ENCODE assay signal across 11 cellular contexts in genomic region chr7:46544396-46545008, GRCh38.
DNase-seq lines count a peak whose midpoint lies in the region; ATAC-seq and TF ChIP-seq lines count a peak whose summit lies in the region.
"Had no signal": no experiment of that assay in that cellular context is flagged by ENCODE, and none has a peak within 500 bp of the region (broad histone marks: within the 10 kb centered on the region; RNA-seq: fewer than 3 reads in every experiment).

No MANE protein-coding gene starts in this region.

- H3K56ac ChIP-seq in mesendoderm (ENCODE audit: low read length) (no peak overlapping the region), H9 (ENCODE audit: insufficient read length, low read depth, low read length) (no peak overlapping the region)

- ATAC-seq in sciatic nerve = no peak
- ATAC-seq: natural killer cell; stimulated activated naive CD8-positive, alpha-beta T cell treated with anti-CD3 and anti-CD28 coated beads, Interleukin-15, amount 100 ng/mL, for 72 hours had no signal

- H4K5ac ChIP-seq in mesendoderm (ENCODE audit: low read length) (no peak overlapping the region), H9 (ENCODE audit: insufficient read length, low read depth, low read length) (no peak overlapping the region)

- H3K27me3 ChIP-seq in BJ (ENCODE audit: control insufficient read depth, insufficient read depth, low read length) (no peaks in the 10 kb centered on the region), mesendoderm (ENCODE audit: insufficient read depth, low read length, poor library complexity) (no peaks in the 10 kb centered on the region), H9 (ENCODE audit: insufficient read depth, low read length) (no peaks in the 10 kb centered on the region)

- H3K9me3 Mint-ChIP-seq in H9 = no peaks in the 10 kb centered on the region
- H3K9me3 Mint-ChIP-seq: stimulated activated naive CD8-positive, alpha-beta T cell treated with anti-CD3 and anti-CD28 coated beads, Interleukin-15, amount 100 ng/mL, for 72 hours had no signal

- no peak overlapping the region for H2BK12ac ChIP-seq in H9 (ENCODE audit: insufficient read length, low read depth, low read length)

- intact Hi-C loops in sciatic nerve (cut with DNase I) = no loop called here

- H3K27ac ChIP-seq in mesendoderm (ENCODE audit: low read depth, low read length) (no peak overlapping the region), H9 (ENCODE audit: insufficient read length, low read depth, low read length) (no peak overlapping the region)

- no peaks in the 10 kb centered on the region for H3K36me3 ChIP-seq in BJ (ENCODE audit: control insufficient read depth, insufficient read depth, low read length)
- no peaks in the 10 kb centered on the region for H3K36me3 ChIP-seq in mesendoderm (ENCODE audit: control insufficient read depth, insufficient read depth, low read length)

- H3K4me2 ChIP-seq in mesendoderm (ENCODE audit: low read length) (no peak overlapping the region), H9 (ENCODE audit: insufficient read depth, insufficient read length, low read length) (no peak overlapping the region)

- H3K9ac ChIP-seq in mesendoderm (ENCODE audit: low read length) (no peak overlapping the region), H9 (ENCODE audit: extremely low read depth, insufficient read length, low read length) (no peak overlapping the region)

- H2BK20ac ChIP-seq in H9 (ENCODE audit: low read depth, low read length, poor library complexity, severe bottlenecking) = no peak overlapping the region

- peak overlapping the region in 1 of 3 experiments; percentile 64; a peak in 1 of 7 replicates for H3K27ac Mint-ChIP-seq in H9
- H3K27ac Mint-ChIP-seq: natural killer cell had no signal

- POLR2A ChIA-PET in BJ (lab: Charles Lee) = no interaction called here

- no peak overlapping the region for H2BK15ac ChIP-seq in mesendoderm (replicated peaks; ENCODE audit: low read depth)
- no peak overlapping the region for H2BK15ac ChIP-seq in H9 (ENCODE audit: low read depth, low read length)

- H3K79me1 ChIP-seq in mesendoderm (ENCODE audit: low read length) = no peaks in the 10 kb centered on the region
- H3K79me1 ChIP-seq in H9 (ENCODE audit: insufficient read depth, low read depth, low read length, poor library complexity, severe bottlenecking) = no peaks in the 10 kb centered on the region

- H3K23me2 ChIP-seq in H9 (ENCODE audit: insufficient read length, low read depth, low read length, poor library complexity, severe bottlenecking) = no peaks in the 10 kb centered on the region

- H3T11ph ChIP-seq in H9 (ENCODE audit: low read length) = no peak overlapping the region

- no peak overlapping the region for H3K23ac ChIP-seq in mesendoderm (ENCODE audit: low read length)
- H3K23ac ChIP-seq in H9 (ENCODE audit: insufficient read length, low read depth, low read length) = no peak overlapping the region

- H3K4me3 Mint-ChIP-seq in H9 = no peak overlapping the region
- H3K4me3 Mint-ChIP-seq: natural killer cell; stimulated activated naive CD8-positive, alpha-beta T cell treated with anti-CD3 and anti-CD28 coated beads, Interleukin-15, amount 100 ng/mL, for 72 hours had no signal

- H2BK5ac ChIP-seq in mesendoderm (ENCODE audit: low read length) = no peak overlapping the region
- no peak overlapping the region for H2BK5ac ChIP-seq in H9 (ENCODE audit: insufficient read length, low read length)

- H3K14ac ChIP-seq in H9 (ENCODE audit: insufficient read depth, low read length) = no peak overlapping the region

- no peaks in the 10 kb centered on the region for H3K79me2 ChIP-seq in mesendoderm (ENCODE audit: control insufficient read depth, insufficient read depth, low read length)
- no peaks in the 10 kb centered on the region for H3K79me2 ChIP-seq in H9 (ENCODE audit: insufficient read depth, low read length)

- CTCF ChIA-PET in BJ (lab: Yijun Ruan, JAX) = no interaction called here

- DNase-seq in BJ (ENCODE audit: low read depth) (peak; percentile 68), M059J (ENCODE audit: low read depth) (peak; percentile 94), cardiac fibroblast (ENCODE audit: low read depth in 2 of 2) (peak; percentile 83 to 86), mesendoderm (peak; percentile 45), medulla oblongata (ENCODE audit: extremely low spot score) (no peak), sciatic nerve (ENCODE audit: low spot score) (no peak), H9 (no peak), NCI-H1092 treated with DMSO at 0.1 percent for 48 hours (lab: John Stamatoyannopoulos, UW) (no peak)
- DNase-seq: natural killer cell; NCI-H446; stimulated activated naive CD8-positive, alpha-beta T cell treated with anti-CD3 and anti-CD28 coated beads, Interleukin-15, amount 100 ng/mL, for 72 hours had no signal

- H3K18ac ChIP-seq in mesendoderm (ENCODE audit: low read length) (peak overlapping the region; percentile 39), H9 (ENCODE audit: insufficient read length, low read depth, low read length) (no peak overlapping the region)

- H2AK5ac ChIP-seq in mesendoderm (ENCODE audit: low read length) = no peak overlapping the region
- H2AK5ac ChIP-seq in H9 (ENCODE audit: insufficient read length, low read length) = no peak overlapping the region

- H3K9me3 ChIP-seq in H9 (ENCODE audit: control insufficient read depth, low read depth, low read length) = no peaks in the 10 kb centered on the region

- H2BK120ac ChIP-seq in mesendoderm (ENCODE audit: low read depth, low read length) (no peak overlapping the region), H9 (ENCODE audit: low read depth, low read length, poor library complexity, severe bottlenecking) (no peak overlapping the region)

- WGBS in mesendoderm (ENCODE audit: extremely low coverage, insufficient coverage, low lambda C conversion rate) = no CpG with 5 or more reads among the region's 2 CpGs
- no CpG with 5 or more reads among the region's 2 CpGs for whole genome bisulfite sequencing in H9 (ENCODE audit: extremely low coverage, insufficient read length, low lambda C conversion rate)

- H4K20me1 ChIP-seq in H9 (ENCODE audit: control insufficient read depth, insufficient read depth, insufficient read length) = no peaks in the 10 kb centered on the region

- TF ChIP-seq CTCF in BJ (IDR thresholded peaks at IDR 0.05; ENCODE audit: insufficient read depth, low read depth, low read length) (no peak), cardiac fibroblast (IDR thresholded peaks at IDR 0.05; ENCODE audit: low read depth, low read length) (no peak), H9 (conservative IDR thresholded peaks at IDR 0.05) (no peak)

- no peak overlapping the region for H4K8ac ChIP-seq in mesendoderm (ENCODE audit: low read depth, low read length)
- no peak overlapping the region for H4K8ac ChIP-seq in H9 (replicated peaks; ENCODE audit: insufficient read length, low read depth, low read length)

- H4K91ac ChIP-seq in H9 (ENCODE audit: insufficient read length, low read depth, low read length) = no peak overlapping the region

- no peak overlapping the region for H2AFZ ChIP-seq in H9 (ENCODE audit: low read length)

- H3K4me1 ChIP-seq in mesendoderm (ENCODE audit: control insufficient read depth, low read depth, low read length) = peaks cover 2% of the 10 kb centered on the region
- peaks cover 6% of the 10 kb centered on the region; the same call in 1 of the 2 replicates for H3K4me1 ChIP-seq in H9 (ENCODE audit: insufficient read depth, low read length)

- H3K4me1 Mint-ChIP-seq in H9 = peaks cover 14 to 18% of the 10 kb centered on the region in 2 experiments
- H3K4me1 Mint-ChIP-seq: natural killer cell; stimulated activated naive CD8-positive, alpha-beta T cell treated with anti-CD3 and anti-CD28 coated beads, Interleukin-15, amount 100 ng/mL, for 72 hours had no signal

- no peaks in the 10 kb centered on the region for H3K27me3 Mint-ChIP-seq in H9 (ENCODE audit: low read depth)
- H3K27me3 Mint-ChIP-seq: stimulated activated naive CD8-positive, alpha-beta T cell treated with anti-CD3 and anti-CD28 coated beads, Interleukin-15, amount 100 ng/mL, for 72 hours had no signal

- H3K36me3 Mint-ChIP-seq in H9 (ENCODE audit: insufficient read depth in 1 of 3, low read depth in 3 of 3) = no peaks in the 10 kb centered on the region
- H3K36me3 Mint-ChIP-seq: natural killer cell had no signal

- H3K4ac ChIP-seq in mesendoderm (ENCODE audit: low read depth, low read length) (no peak overlapping the region), H9 (ENCODE audit: low read depth, low read length) (no peak overlapping the region)

- H3K4me3 ChIP-seq in BJ (ENCODE audit: low read depth, low read length) (no peak overlapping the region), cardiac fibroblast (replicated peaks in 1 of 2; ENCODE audit: low read depth in 2 of 2, low read length in 2 of 2) (no peak overlapping the region), mesendoderm (ENCODE audit: low read length) (no peak overlapping the region)

Comparison
In these comparisons a context has a peak if more than half of its experiments do, and no peak if none do; other contexts are left out.
1. DNase-seq: peak in BJ (single experiment), M059J (single experiment), cardiac fibroblast (2 of 2) and mesendoderm (single experiment); none in medulla oblongata (single experiment), sciatic nerve (single experiment), H9 (single experiment) and NCI-H1092 treated with DMSO at 0.1 percent for 48 hours (single experiment).